Comparison of ENCODE assay signal across 28 cellular contexts in the genomic region with DNA sequence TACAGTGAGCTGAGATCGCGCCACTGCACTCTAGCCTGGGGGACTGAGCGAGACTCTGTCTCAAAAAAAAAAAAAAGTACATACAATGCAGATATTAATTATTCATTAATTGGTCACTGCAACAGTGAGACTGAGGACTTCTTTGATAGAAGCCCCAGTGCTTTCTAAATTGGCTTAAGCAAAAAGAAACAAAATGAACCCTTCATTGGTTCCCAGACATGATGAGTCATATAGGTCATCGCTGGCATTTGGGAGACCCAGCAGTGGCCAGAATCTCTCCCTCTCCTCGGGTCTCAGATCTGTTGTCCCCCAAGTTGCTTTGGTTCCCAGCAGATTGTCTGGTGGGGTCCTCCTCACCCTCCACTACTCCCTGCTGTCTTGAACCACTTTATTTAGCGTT.
"Had no signal": no experiment of that assay in that cellular context is flagged by ENCODE, and none has a peak within 500 bp of the region (broad histone marks: within the 10 kb centered on the region; RNA-seq: fewer than 3 reads in every experiment).

No MANE protein-coding gene starts in this region.

- H2AFZ ChIP-seq: hepatocyte had no signal

- ATAC-seq: activated CD8-positive, alpha-beta T cell treated with anti-CD3 and anti-CD28 coated beads for 36 hours; activated naive CD8-positive, alpha-beta T cell treated with anti-CD3 and anti-CD28 coated beads, Interleukin-2, amount 50 U/mL, for 24 hours; activated T-cell treated with anti-CD3 and anti-CD28 coated beads, Interleukin-2, amount 50 U/mL, for 4 hours; activated T-helper 17 cell treated with anti-CD3 and anti-CD28 coated beads, Interleukin-2, amount 50 U/mL, for 72 hours; gastrocnemius medialis; left ventricle myocardium superior; naive thymus-derived CD4-positive, alpha-beta T cell; pancreas; stimulated activated effector memory CD8-positive, alpha-beta T cell treated with anti-CD3 and anti-CD28 coated beads, Interleukin-12 subunit alpha, Interleukin-12 subunit beta, amount 100 ng/mL, for 72 hours; stimulated activated naive CD8-positive, alpha-beta T cell treated with anti-CD3 and anti-CD28 coated beads, Interleukin-15, amount 100 ng/mL, for 72 hours had no signal

- DNase-seq: activated CD4-positive, alpha-beta T cell treated with anti-CD3 and anti-CD28 coated beads, Interleukin-2, amount 50 U/mL, for 1 hour; activated CD4-positive, CD25-positive, alpha-beta regulatory T cell treated with anti-CD3 and anti-CD28 coated beads, Interleukin-2, amount 50 U/mL, for 72 hours; activated CD8-positive, alpha-beta T cell treated with anti-CD3 and anti-CD28 coated beads for 36 hours; activated gamma-delta T cell treated with Interleukin-2 at 50 U/mL for 16 hours; activated naive CD8-positive, alpha-beta T cell treated with anti-CD3 and anti-CD28 coated beads, Interleukin-2, amount 50 U/mL, for 24 hours; activated T-cell treated with anti-CD3 and anti-CD28 coated beads, Interleukin-2, amount 50 U/mL, for 4 hours; amygdala; esophagus squamous epithelium; gastrocnemius medialis; glutamatergic neuron; islet precursor cell; left cardiac atrium; left ventricle myocardium superior; midbrain; naive thymus-derived CD4-positive, alpha-beta T cell; pancreas; sigmoid colon; small intestine; stimulated activated CD4-positive, alpha-beta T cell treated with anti-CD3 and anti-CD28 coated beads, Interleukin-4, amount 100 ng/mL, for 24 hours; stimulated activated naive CD8-positive, alpha-beta T cell treated with anti-CD3 and anti-CD28 coated beads, Interleukin-15, amount 100 ng/mL, for 72 hours; substantia nigra; T-helper 2 cell; uterus had no signal

- H3K9me3 ChIP-seq: breast epithelium, esophagus squamous epithelium, gastrocnemius medialis, pancreas, prostate gland, sigmoid colon, uterus had no signal

- FAIRE-seq: pancreas, small intestine had no signal

- H3K36me3 ChIP-seq: breast epithelium, esophagus squamous epithelium, gastrocnemius medialis, pancreas, prostate gland, sigmoid colon, uterus had no signal

- H3K4me3 ChIP-seq: breast epithelium, gastrocnemius medialis, hepatocyte, pancreas, prostate gland, sigmoid colon, uterus had no signal

- H3K4me2 ChIP-seq: hepatocyte had no signal

- H3K27ac ChIP-seq: breast epithelium, gastrocnemius medialis, hepatocyte, pancreas, prostate gland, sigmoid colon, uterus had no signal

- H3K27me3 ChIP-seq: breast epithelium, hepatocyte, pancreas had no signal

- H3K4me1 ChIP-seq: breast epithelium, gastrocnemius medialis, pancreas, uterus had no signal

- H3K79me2 ChIP-seq: hepatocyte had no signal
